In the genomic region with DNA sequence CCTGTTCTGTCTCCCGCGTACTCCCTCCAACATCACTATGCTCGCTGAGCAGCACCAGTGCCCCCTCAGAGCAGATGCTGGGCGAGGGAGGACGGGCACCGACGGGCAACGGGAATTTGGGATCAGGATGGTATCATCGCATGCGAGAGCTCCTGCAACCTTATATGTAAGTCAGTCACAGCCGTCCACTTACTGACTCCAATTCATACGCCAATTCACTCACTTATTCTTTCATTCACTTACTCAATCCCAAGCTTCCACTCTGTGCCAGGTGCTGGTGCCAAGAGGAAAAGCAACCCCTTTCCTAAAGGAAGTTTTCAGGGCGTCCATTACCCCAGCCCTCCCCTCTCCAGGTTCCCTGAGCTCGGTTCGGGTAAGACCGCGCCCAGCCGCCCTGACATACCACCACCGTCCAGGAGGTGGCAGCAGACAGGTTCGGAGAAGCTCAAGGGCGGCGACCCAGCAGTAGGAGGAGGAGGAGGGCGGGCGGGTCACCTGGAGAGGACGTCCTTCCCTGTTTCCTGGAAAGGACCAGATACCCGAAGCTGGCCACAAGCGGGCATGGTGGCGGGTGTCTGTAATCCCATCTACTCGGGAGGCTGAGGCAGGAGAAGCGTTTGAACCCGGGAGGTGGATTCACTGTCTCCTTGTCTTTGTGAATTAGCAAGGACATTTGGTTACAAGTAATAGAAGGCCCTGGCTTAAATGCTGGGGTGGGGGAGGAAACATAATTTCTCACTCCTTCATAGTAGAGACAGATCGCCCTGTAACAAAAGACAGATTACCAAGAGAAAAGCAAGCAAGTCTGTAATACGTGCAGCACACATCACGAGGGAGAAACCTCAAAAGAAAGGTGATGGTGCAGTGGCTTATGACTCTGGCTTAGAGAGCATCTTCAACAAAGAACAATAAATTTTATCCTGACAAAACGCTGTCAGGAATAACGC, we compare ENCODE assay signal across 1 cellular context.
A peak's percentile ranks its signal among the peaks of the same experiment; 100 is the strongest.
TF ChIP-seq lines count a peak whose summit lies in the region.

No MANE protein-coding gene starts in this region.

TF ChIP-seq in K562, 482 proteins besides CTCF, POLR2A, EP300 and RAD21 (continued from another document and continues in another):
- TF ChIP-seq, protein P1, sequence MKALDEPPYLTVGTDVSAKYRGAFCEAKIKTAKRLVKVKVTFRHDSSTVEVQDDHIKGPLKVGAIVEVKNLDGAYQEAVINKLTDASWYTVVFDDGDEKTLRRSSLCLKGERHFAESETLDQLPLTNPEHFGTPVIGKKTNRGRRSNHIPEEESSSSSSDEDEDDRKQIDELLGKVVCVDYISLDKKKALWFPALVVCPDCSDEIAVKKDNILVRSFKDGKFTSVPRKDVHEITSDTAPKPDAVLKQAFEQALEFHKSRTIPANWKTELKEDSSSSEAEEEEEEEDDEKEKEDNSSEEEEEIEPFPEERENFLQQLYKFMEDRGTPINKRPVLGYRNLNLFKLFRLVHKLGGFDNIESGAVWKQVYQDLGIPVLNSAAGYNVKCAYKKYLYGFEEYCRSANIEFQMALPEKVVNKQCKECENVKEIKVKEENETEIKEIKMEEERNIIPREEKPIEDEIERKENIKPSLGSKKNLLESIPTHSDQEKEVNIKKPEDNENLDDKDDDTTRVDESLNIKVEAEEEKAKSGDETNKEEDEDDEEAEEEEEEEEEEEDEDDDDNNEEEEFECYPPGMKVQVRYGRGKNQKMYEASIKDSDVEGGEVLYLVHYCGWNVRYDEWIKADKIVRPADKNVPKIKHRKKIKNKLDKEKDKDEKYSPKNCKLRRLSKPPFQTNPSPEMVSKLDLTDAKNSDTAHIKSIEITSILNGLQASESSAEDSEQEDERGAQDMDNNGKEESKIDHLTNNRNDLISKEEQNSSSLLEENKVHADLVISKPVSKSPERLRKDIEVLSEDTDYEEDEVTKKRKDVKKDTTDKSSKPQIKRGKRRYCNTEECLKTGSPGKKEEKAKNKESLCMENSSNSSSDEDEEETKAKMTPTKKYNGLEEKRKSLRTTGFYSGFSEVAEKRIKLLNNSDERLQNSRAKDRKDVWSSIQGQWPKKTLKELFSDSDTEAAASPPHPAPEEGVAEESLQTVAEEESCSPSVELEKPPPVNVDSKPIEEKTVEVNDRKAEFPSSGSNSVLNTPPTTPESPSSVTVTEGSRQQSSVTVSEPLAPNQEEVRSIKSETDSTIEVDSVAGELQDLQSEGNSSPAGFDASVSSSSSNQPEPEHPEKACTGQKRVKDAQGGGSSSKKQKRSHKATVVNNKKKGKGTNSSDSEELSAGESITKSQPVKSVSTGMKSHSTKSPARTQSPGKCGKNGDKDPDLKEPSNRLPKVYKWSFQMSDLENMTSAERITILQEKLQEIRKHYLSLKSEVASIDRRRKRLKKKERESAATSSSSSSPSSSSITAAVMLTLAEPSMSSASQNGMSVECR (CRISPR knock-in tag; IDR thresholded peaks at IDR 0.05) = 0 out of 2 replicates have a peak, but pooled peaks have one; percentile 9
- TF ChIP-seq, protein P2, sequence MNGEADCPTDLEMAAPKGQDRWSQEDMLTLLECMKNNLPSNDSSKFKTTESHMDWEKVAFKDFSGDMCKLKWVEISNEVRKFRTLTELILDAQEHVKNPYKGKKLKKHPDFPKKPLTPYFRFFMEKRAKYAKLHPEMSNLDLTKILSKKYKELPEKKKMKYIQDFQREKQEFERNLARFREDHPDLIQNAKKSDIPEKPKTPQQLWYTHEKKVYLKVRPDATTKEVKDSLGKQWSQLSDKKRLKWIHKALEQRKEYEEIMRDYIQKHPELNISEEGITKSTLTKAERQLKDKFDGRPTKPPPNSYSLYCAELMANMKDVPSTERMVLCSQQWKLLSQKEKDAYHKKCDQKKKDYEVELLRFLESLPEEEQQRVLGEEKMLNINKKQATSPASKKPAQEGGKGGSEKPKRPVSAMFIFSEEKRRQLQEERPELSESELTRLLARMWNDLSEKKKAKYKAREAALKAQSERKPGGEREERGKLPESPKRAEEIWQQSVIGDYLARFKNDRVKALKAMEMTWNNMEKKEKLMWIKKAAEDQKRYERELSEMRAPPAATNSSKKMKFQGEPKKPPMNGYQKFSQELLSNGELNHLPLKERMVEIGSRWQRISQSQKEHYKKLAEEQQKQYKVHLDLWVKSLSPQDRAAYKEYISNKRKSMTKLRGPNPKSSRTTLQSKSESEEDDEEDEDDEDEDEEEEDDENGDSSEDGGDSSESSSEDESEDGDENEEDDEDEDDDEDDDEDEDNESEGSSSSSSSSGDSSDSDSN (IDR thresholded peaks at IDR 0.05; ENCODE audit: borderline replicate concordance in 1 of 2, low read depth in 2 of 2, low read length in 2 of 2) = 0 out of 4 replicates have a peak, but pooled peaks of 1 of the 2 experiments have one; percentile 61
- TF ChIP-seq SMAD3 (CRISPR knock-in tag; conservative IDR thresholded peaks at IDR 0.05) (no peak), PHF21A (IDR thresholded peaks at IDR 0.05; ENCODE audit: borderline replicate concordance, low read depth) (no peak), POLR2G (IDR thresholded peaks at IDR 0.05; ENCODE audit: low read depth, low read length) (no peak), ARID2 (IDR thresholded peaks at IDR 0.05) (no peak), PHB (CRISPR knock-in tag; IDR thresholded peaks at IDR 0.05) (no peak), SREBF2 (CRISPR knock-in tag; IDR thresholded peaks at IDR 0.05) (no peak), C11orf30 (IDR thresholded peaks at IDR 0.05; ENCODE audit: low read depth) (no peak), ZNF584 (CRISPR knock-in tag; IDR thresholded peaks at IDR 0.05; ENCODE audit: low read depth) (no peak), DMBX1 (CRISPR knock-in tag; IDR thresholded peaks at IDR 0.05; ENCODE audit: borderline replicate concordance) (peak; percentile 40; the same call in 1 of the 2 replicates), TAF9B (IDR thresholded peaks at IDR 0.05; ENCODE audit: partially characterized antibody) (no peak), SMARCE1 (IDR thresholded peaks at IDR 0.05) (no peak), E2F3 (CRISPR knock-in tag; IDR thresholded peaks at IDR 0.05) (no peak), RBBP5 (IDR thresholded peaks at IDR 0.05; ENCODE audit: borderline replicate concordance, insufficient read depth, low read length, poor library complexity, severe bottlenecking) (no peak), ZNF140 (CRISPR knock-in tag; IDR thresholded peaks at IDR 0.05) (no peak), NRF1 (conservative IDR thresholded peaks at IDR 0.05 in 1 of 2, IDR thresholded peaks at IDR 0.05 in 1 of 2) (peak; percentile 7 to 32; a peak in 1 of 4 replicates), NELFE (IDR thresholded peaks at IDR 0.05; ENCODE audit: insufficient read depth, insufficient read length) (no peak), NCOA4 (IDR thresholded peaks at IDR 0.05; ENCODE audit: partially characterized antibody) (no peak), SRSF3 (IDR thresholded peaks at IDR 0.05; ENCODE audit: insufficient read depth, low read length) (no peak), STAT5A (IDR thresholded peaks at IDR 0.05; ENCODE audit: borderline replicate concordance, low read length) (no peak), NR2F6 (CRISPR knock-in tag; IDR thresholded peaks at IDR 0.05) (no peak), TEAD1 (CRISPR knock-in tag; IDR thresholded peaks at IDR 0.05) (peak in 1 of 2 experiments; percentile 73; a peak in 1 of 4 replicates), PYGO2 (tag; IDR thresholded peaks at IDR 0.05) (no peak), ADNP (tag; IDR thresholded peaks at IDR 0.05) (no peak), TEAD2 (tag; IDR thresholded peaks at IDR 0.05) (no peak), STAT5B (CRISPR knock-in tag; IDR thresholded peaks at IDR 0.05) (no peak), SMC3 (conservative IDR thresholded peaks at IDR 0.05; ENCODE audit: insufficient read depth, low read depth, low read length) (peak; percentile 71), ZNF695 (CRISPR knock-in tag; IDR thresholded peaks at IDR 0.05) (no peak), ELF4 (CRISPR knock-in tag; IDR thresholded peaks at IDR 0.05) (no peak), GABPA (tag; conservative IDR thresholded peaks at IDR 0.05; ENCODE audit: low read depth) (no peak), ZC3H8 (IDR thresholded peaks at IDR 0.05) (no peak), ZKSCAN3 (CRISPR knock-in tag; IDR thresholded peaks at IDR 0.05) (no peak), FOXP1 (CRISPR knock-in tag; IDR thresholded peaks at IDR 0.05) (no peak), EZH2 (IDR thresholded peaks at IDR 0.05; ENCODE audit: borderline replicate concordance, low read depth, low read length) (no peak), GABPB1 (CRISPR knock-in tag; IDR thresholded peaks at IDR 0.05) (peak; percentile 35; the same call in 1 of the 2 replicates), ZNF785 (CRISPR knock-in tag; IDR thresholded peaks at IDR 0.05) (no peak), ELF2 (CRISPR knock-in tag; IDR thresholded peaks at IDR 0.05) (no peak), ZNF146 (CRISPR knock-in tag; IDR thresholded peaks at IDR 0.05; ENCODE audit: unreplicated experiment) (no peak)
- TF ChIP-seq, protein P3, sequence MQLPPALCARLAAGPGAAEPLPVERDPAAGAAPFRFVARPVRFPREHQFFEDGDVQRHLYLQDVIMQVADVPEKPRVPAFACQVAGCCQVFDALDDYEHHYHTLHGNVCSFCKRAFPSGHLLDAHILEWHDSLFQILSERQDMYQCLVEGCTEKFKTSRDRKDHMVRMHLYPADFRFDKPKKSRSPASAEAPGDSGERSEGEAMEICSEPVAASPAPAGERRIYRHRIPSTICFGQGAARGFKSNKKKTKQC (CRISPR knock-in tag; IDR thresholded peaks at IDR 0.05) = no peak
- TF ChIP-seq, protein P4, sequence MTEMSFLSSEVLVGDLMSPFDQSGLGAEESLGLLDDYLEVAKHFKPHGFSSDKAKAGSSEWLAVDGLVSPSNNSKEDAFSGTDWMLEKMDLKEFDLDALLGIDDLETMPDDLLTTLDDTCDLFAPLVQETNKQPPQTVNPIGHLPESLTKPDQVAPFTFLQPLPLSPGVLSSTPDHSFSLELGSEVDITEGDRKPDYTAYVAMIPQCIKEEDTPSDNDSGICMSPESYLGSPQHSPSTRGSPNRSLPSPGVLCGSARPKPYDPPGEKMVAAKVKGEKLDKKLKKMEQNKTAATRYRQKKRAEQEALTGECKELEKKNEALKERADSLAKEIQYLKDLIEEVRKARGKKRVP (CRISPR knock-in tag; IDR thresholded peaks at IDR 0.05) = no peak
- TF ChIP-seq, protein P5, sequence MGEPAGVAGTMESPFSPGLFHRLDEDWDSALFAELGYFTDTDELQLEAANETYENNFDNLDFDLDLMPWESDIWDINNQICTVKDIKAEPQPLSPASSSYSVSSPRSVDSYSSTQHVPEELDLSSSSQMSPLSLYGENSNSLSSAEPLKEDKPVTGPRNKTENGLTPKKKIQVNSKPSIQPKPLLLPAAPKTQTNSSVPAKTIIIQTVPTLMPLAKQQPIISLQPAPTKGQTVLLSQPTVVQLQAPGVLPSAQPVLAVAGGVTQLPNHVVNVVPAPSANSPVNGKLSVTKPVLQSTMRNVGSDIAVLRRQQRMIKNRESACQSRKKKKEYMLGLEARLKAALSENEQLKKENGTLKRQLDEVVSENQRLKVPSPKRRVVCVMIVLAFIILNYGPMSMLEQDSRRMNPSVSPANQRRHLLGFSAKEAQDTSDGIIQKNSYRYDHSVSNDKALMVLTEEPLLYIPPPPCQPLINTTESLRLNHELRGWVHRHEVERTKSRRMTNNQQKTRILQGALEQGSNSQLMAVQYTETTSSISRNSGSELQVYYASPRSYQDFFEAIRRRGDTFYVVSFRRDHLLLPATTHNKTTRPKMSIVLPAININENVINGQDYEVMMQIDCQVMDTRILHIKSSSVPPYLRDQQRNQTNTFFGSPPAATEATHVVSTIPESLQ (CRISPR knock-in tag; IDR thresholded peaks at IDR 0.05) = 0 out of 2 replicates have a peak, but pooled peaks have one; percentile 8
- TF ChIP-seq, protein P6, sequence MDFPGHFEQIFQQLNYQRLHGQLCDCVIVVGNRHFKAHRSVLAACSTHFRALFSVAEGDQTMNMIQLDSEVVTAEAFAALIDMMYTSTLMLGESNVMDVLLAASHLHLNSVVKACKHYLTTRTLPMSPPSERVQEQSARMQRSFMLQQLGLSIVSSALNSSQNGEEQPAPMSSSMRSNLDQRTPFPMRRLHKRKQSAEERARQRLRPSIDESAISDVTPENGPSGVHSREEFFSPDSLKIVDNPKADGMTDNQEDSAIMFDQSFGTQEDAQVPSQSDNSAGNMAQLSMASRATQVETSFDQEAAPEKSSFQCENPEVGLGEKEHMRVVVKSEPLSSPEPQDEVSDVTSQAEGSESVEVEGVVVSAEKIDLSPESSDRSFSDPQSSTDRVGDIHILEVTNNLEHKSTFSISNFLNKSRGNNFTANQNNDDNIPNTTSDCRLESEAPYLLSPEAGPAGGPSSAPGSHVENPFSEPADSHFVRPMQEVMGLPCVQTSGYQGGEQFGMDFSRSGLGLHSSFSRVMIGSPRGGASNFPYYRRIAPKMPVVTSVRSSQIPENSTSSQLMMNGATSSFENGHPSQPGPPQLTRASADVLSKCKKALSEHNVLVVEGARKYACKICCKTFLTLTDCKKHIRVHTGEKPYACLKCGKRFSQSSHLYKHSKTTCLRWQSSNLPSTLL (IDR thresholded peaks at IDR 0.05) = no peak
- TF ChIP-seq, protein P7, sequence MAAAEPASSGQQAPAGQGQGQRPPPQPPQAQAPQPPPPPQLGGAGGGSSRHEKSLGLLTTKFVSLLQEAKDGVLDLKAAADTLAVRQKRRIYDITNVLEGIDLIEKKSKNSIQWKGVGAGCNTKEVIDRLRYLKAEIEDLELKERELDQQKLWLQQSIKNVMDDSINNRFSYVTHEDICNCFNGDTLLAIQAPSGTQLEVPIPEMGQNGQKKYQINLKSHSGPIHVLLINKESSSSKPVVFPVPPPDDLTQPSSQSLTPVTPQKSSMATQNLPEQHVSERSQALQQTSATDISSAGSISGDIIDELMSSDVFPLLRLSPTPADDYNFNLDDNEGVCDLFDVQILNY (CRISPR knock-in tag; IDR thresholded peaks at IDR 0.05) = no peak
- TF ChIP-seq, protein P8, sequence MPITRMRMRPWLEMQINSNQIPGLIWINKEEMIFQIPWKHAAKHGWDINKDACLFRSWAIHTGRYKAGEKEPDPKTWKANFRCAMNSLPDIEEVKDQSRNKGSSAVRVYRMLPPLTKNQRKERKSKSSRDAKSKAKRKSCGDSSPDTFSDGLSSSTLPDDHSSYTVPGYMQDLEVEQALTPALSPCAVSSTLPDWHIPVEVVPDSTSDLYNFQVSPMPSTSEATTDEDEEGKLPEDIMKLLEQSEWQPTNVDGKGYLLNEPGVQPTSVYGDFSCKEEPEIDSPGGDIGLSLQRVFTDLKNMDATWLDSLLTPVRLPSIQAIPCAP (CRISPR knock-in tag; IDR thresholded peaks at IDR 0.05; ENCODE audit: borderline replicate concordance) = no peak
- TF ChIP-seq, protein P9, sequence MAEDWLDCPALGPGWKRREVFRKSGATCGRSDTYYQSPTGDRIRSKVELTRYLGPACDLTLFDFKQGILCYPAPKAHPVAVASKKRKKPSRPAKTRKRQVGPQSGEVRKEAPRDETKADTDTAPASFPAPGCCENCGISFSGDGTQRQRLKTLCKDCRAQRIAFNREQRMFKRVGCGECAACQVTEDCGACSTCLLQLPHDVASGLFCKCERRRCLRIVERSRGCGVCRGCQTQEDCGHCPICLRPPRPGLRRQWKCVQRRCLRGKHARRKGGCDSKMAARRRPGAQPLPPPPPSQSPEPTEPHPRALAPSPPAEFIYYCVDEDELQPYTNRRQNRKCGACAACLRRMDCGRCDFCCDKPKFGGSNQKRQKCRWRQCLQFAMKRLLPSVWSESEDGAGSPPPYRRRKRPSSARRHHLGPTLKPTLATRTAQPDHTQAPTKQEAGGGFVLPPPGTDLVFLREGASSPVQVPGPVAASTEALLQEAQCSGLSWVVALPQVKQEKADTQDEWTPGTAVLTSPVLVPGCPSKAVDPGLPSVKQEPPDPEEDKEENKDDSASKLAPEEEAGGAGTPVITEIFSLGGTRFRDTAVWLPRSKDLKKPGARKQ (CRISPR knock-in tag; IDR thresholded peaks at IDR 0.05) = no peak
